26 cellular contexts compared by ENCODE assay signal in genomic region chr2:177518754-177519153, GRCh38.
"Had no signal": no experiment of that assay in that cellular context is flagged by ENCODE, and none has a peak within 500 bp of the region (broad histone marks: within the 10 kb centered on the region; RNA-seq: fewer than 3 reads in every experiment).

No MANE protein-coding gene starts in this region.

- H3K4me1 Mint-ChIP-seq: T-cell had no signal

- H3K4me3 Mint-ChIP-seq: T-cell had no signal

- ATAC-seq: T-cell had no signal

- H3K4me3 ChIP-seq: MG63, SJSA1, SK-N-MC had no signal

- H3K9me3 ChIP-seq: MG63, SJSA1 had no signal

- H3K27ac Mint-ChIP-seq: T-cell had no signal

- FAIRE-seq: RCC 7860 had no signal

- H3K27ac ChIP-seq: SJSA1, SK-N-MC had no signal

- H3K27me3 Mint-ChIP-seq: T-cell had no signal

- DNase-seq: IMR-90, Karpas-422, KG1, MG63, NCI-H1092, NCI-H1105 treated with DMSO at 0.1 percent for 48 hours, NCI-H1417 treated with DMSO at 0.1 percent for 48 hours, NCI-H146, NCI-H1694 treated with DMSO at 0.1 percent for 48 hours, NCI-H1930, NCI-H2081, NCI-H2107, NCI-H226, NCI-H446, NCI-H510A, NCI-H524 treated with DMSO at 0.1 percent for 48 hours, NCI-H69, NCI-H774, Right ventricle myocardium superior, RPMI8226, SIG-M5, SW 1271, T-cell had no signal

- H3K9me3 Mint-ChIP-seq: T-cell had no signal

- H3K27me3 ChIP-seq: MG63, SJSA1 had no signal
